Comparison of ENCODE assay signal across 3 cellular contexts in genomic region chr1:45272267-45272666, GRCh38. TPM values are rescaled to one million over a fixed set of nuclear protein-coding genes. Genes with fewer than 3 reads are reported as not detected.
"Had no signal": no experiment of that assay in that cellular context is flagged by ENCODE, and none has a peak within 500 bp of the region (broad histone marks: within the 10 kb centered on the region; RNA-seq: fewer than 3 reads in every experiment).

No MANE protein-coding gene starts in this region.

RNA-seq across cellular contexts. Expression of gene HPDL, which starts 54.4 kb away (rescaled TPM):
- total RNA-seq: left lobe of liver, left ventricle myocardium inferior, mononuclear cell had no signal
